In the genomic region with DNA sequence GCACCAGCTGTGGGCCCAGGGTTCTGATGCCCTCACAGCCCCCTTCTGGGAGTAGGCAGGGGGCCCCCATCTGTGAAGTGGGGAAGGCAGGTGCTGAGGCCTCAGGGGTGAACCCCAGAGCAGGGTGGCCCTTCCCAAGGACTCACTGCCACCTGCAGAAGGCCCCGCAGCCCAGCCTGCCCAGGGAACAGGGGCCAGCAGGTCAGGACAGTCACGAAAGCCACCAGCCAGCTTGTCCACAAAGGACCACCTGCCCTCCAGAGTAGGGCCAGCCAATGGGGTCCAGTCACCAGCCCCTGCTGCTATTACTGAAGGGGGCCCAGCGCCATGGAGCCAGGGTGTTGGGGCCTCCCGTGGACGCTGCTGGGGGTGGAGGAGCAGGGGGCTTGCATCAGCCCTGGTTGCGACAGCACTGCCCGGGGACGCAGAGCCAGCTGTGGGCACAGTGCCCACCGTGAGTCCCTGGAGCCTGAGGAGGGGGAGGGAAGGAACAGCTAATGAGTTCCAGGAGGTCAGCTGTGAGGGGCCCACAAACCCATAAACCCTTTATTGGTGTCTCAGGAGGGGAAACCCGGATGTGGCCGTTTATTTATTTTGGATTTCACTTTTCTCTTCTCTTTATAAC, we compare ENCODE assay signal across 1 cellular context.
TF ChIP-seq lines count a peak whose summit lies in the region.

No MANE protein-coding gene starts in this region.

TF ChIP-seq in HEK293, 187 proteins besides CTCF, POLR2A, EP300 and RAD21 (continued from another document):
- TF ChIP-seq, protein P1, sequence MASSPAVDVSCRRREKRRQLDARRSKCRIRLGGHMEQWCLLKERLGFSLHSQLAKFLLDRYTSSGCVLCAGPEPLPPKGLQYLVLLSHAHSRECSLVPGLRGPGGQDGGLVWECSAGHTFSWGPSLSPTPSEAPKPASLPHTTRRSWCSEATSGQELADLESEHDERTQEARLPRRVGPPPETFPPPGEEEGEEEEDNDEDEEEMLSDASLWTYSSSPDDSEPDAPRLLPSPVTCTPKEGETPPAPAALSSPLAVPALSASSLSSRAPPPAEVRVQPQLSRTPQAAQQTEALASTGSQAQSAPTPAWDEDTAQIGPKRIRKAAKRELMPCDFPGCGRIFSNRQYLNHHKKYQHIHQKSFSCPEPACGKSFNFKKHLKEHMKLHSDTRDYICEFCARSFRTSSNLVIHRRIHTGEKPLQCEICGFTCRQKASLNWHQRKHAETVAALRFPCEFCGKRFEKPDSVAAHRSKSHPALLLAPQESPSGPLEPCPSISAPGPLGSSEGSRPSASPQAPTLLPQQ (tag by site-specific recombination; IDR thresholded peaks at IDR 0.05): peak; percentile 95
- TF ChIP-seq, protein P2, sequence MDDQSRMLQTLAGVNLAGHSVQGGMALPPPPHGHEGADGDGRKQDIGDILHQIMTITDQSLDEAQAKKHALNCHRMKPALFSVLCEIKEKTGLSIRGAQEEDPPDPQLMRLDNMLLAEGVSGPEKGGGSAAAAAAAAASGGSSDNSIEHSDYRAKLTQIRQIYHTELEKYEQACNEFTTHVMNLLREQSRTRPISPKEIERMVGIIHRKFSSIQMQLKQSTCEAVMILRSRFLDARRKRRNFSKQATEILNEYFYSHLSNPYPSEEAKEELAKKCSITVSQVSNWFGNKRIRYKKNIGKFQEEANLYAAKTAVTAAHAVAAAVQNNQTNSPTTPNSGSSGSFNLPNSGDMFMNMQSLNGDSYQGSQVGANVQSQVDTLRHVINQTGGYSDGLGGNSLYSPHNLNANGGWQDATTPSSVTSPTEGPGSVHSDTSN (CRISPR knock-in tag; IDR thresholded peaks at IDR 0.05): no peak
- TF ChIP-seq, protein P3, sequence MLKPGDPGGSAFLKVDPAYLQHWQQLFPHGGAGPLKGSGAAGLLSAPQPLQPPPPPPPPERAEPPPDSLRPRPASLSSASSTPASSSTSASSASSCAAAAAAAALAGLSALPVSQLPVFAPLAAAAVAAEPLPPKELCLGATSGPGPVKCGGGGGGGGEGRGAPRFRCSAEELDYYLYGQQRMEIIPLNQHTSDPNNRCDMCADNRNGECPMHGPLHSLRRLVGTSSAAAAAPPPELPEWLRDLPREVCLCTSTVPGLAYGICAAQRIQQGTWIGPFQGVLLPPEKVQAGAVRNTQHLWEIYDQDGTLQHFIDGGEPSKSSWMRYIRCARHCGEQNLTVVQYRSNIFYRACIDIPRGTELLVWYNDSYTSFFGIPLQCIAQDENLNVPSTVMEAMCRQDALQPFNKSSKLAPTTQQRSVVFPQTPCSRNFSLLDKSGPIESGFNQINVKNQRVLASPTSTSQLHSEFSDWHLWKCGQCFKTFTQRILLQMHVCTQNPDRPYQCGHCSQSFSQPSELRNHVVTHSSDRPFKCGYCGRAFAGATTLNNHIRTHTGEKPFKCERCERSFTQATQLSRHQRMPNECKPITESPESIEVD (tag by site-specific recombination; IDR thresholded peaks at IDR 0.05): no peak
- TF ChIP-seq SETDB1 (IDR thresholded peaks at IDR 0.05; ENCODE audit: insufficient read length, low read length) (no peak), ZNF530 (tag by site-specific recombination; IDR thresholded peaks at IDR 0.05; ENCODE audit: low read depth) (no peak), ZNF48 (tag by site-specific recombination; IDR thresholded peaks at IDR 0.05) (no peak), ZNF174 (tag by site-specific recombination; IDR thresholded peaks at IDR 0.05) (no peak), SCRT1 (tag by site-specific recombination; IDR thresholded peaks at IDR 0.05; ENCODE audit: borderline replicate concordance) (no peak), ZNF776 (tag by site-specific recombination; IDR thresholded peaks at IDR 0.05; ENCODE audit: borderline replicate concordance) (no peak), ZNF146 (tag by site-specific recombination; IDR thresholded peaks at IDR 0.05) (no peak), ZNF426 (tag by site-specific recombination; IDR thresholded peaks at IDR 0.05) (no peak), ZNF19 (tag by site-specific recombination; IDR thresholded peaks at IDR 0.05; ENCODE audit: low read depth) (no peak), TCF7L2 (IDR thresholded peaks at IDR 0.05; ENCODE audit: borderline replicate concordance, low read depth, low read length) (no peak), ZNF2 (tag by site-specific recombination; IDR thresholded peaks at IDR 0.05) (no peak), ZNF16 (tag by site-specific recombination; IDR thresholded peaks at IDR 0.05; ENCODE audit: low read depth) (no peak)
- TF ChIP-seq, protein P4, sequence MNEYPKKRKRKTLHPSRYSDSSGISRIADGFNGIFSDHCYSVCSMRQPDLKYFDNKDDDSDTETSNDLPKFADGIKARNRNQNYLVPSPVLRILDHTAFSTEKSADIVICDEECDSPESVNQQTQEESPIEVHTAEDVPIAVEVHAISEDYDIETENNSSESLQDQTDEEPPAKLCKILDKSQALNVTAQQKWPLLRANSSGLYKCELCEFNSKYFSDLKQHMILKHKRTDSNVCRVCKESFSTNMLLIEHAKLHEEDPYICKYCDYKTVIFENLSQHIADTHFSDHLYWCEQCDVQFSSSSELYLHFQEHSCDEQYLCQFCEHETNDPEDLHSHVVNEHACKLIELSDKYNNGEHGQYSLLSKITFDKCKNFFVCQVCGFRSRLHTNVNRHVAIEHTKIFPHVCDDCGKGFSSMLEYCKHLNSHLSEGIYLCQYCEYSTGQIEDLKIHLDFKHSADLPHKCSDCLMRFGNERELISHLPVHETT (tag by site-specific recombination; IDR thresholded peaks at IDR 0.05): no peak
- TF ChIP-seq, protein P5, sequence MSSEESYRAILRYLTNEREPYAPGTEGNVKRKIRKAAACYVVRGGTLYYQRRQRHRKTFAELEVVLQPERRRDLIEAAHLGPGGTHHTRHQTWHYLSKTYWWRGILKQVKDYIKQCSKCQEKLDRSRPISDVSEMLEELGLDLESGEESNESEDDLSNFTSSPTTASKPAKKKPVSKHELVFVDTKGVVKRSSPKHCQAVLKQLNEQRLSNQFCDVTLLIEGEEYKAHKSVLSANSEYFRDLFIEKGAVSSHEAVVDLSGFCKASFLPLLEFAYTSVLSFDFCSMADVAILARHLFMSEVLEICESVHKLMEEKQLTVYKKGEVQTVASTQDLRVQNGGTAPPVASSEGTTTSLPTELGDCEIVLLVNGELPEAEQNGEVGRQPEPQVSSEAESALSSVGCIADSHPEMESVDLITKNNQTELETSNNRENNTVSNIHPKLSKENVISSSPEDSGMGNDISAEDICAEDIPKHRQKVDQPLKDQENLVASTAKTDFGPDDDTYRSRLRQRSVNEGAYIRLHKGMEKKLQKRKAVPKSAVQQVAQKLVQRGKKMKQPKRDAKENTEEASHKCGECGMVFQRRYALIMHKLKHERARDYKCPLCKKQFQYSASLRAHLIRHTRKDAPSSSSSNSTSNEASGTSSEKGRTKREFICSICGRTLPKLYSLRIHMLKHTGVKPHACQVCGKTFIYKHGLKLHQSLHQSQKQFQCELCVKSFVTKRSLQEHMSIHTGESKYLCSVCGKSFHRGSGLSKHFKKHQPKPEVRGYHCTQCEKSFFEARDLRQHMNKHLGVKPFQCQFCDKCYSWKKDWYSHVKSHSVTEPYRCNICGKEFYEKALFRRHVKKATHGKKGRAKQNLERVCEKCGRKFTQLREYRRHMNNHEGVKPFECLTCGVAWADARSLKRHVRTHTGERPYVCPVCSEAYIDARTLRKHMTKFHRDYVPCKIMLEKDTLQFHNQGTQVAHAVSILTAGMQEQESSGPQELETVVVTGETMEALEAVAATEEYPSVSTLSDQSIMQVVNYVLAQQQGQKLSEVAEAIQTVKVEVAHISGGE (tag by site-specific recombination; conservative IDR thresholded peaks at IDR 0.05; ENCODE audit: low read depth): no peak
- TF ChIP-seq, protein P6, sequence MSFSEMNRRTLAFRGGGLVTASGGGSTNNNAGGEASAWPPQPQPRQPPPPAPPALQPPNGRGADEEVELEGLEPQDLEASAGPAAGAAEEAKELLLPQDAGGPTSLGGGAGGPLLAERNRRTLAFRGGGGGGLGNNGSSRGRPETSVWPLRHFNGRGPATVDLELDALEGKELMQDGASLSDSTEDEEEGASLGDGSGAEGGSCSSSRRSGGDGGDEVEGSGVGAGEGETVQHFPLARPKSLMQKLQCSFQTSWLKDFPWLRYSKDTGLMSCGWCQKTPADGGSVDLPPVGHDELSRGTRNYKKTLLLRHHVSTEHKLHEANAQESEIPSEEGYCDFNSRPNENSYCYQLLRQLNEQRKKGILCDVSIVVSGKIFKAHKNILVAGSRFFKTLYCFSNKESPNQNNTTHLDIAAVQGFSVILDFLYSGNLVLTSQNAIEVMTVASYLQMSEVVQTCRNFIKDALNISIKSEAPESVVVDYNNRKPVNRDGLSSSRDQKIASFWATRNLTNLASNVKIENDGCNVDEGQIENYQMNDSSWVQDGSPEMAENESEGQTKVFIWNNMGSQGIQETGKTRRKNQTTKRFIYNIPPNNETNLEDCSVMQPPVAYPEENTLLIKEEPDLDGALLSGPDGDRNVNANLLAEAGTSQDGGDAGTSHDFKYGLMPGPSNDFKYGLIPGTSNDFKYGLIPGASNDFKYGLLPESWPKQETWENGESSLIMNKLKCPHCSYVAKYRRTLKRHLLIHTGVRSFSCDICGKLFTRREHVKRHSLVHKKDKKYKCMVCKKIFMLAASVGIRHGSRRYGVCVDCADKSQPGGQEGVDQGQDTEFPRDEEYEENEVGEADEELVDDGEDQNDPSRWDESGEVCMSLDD (tag by site-specific recombination; IDR thresholded peaks at IDR 0.05): no peak
- TF ChIP-seq, protein P7, sequence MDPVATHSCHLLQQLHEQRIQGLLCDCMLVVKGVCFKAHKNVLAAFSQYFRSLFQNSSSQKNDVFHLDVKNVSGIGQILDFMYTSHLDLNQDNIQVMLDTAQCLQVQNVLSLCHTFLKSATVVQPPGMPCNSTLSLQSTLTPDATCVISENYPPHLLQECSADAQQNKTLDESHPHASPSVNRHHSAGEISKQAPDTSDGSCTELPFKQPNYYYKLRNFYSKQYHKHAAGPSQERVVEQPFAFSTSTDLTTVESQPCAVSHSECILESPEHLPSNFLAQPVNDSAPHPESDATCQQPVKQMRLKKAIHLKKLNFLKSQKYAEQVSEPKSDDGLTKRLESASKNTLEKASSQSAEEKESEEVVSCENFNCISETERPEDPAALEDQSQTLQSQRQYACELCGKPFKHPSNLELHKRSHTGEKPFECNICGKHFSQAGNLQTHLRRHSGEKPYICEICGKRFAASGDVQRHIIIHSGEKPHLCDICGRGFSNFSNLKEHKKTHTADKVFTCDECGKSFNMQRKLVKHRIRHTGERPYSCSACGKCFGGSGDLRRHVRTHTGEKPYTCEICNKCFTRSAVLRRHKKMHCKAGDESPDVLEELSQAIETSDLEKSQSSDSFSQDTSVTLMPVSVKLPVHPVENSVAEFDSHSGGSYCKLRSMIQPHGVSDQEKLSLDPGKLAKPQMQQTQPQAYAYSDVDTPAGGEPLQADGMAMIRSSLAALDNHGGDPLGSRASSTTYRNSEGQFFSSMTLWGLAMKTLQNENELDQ (tag by site-specific recombination; IDR thresholded peaks at IDR 0.05; ENCODE audit: low read depth): no peak
- TF ChIP-seq, protein P8, sequence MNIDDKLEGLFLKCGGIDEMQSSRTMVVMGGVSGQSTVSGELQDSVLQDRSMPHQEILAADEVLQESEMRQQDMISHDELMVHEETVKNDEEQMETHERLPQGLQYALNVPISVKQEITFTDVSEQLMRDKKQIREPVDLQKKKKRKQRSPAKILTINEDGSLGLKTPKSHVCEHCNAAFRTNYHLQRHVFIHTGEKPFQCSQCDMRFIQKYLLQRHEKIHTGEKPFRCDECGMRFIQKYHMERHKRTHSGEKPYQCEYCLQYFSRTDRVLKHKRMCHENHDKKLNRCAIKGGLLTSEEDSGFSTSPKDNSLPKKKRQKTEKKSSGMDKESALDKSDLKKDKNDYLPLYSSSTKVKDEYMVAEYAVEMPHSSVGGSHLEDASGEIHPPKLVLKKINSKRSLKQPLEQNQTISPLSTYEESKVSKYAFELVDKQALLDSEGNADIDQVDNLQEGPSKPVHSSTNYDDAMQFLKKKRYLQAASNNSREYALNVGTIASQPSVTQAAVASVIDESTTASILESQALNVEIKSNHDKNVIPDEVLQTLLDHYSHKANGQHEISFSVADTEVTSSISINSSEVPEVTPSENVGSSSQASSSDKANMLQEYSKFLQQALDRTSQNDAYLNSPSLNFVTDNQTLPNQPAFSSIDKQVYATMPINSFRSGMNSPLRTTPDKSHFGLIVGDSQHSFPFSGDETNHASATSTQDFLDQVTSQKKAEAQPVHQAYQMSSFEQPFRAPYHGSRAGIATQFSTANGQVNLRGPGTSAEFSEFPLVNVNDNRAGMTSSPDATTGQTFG (tag by site-specific recombination; IDR thresholded peaks at IDR 0.05; ENCODE audit: borderline replicate concordance): no peak
- TF ChIP-seq, protein P9, sequence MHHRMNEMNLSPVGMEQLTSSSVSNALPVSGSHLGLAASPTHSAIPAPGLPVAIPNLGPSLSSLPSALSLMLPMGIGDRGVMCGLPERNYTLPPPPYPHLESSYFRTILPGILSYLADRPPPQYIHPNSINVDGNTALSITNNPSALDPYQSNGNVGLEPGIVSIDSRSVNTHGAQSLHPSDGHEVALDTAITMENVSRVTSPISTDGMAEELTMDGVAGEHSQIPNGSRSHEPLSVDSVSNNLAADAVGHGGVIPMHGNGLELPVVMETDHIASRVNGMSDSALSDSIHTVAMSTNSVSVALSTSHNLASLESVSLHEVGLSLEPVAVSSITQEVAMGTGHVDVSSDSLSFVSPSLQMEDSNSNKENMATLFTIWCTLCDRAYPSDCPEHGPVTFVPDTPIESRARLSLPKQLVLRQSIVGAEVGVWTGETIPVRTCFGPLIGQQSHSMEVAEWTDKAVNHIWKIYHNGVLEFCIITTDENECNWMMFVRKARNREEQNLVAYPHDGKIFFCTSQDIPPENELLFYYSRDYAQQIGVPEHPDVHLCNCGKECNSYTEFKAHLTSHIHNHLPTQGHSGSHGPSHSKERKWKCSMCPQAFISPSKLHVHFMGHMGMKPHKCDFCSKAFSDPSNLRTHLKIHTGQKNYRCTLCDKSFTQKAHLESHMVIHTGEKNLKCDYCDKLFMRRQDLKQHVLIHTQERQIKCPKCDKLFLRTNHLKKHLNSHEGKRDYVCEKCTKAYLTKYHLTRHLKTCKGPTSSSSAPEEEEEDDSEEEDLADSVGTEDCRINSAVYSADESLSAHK (tag by site-specific recombination; IDR thresholded peaks at IDR 0.05): no peak
